ENCODE assay signal across 28 cellular contexts in genomic region chr9:81767921-81768320, GRCh38.
"Had no signal": no experiment of that assay in that cellular context is flagged by ENCODE, and none has a peak within 500 bp of the region (broad histone marks: within the 10 kb centered on the region; RNA-seq: fewer than 3 reads in every experiment).

No MANE protein-coding gene starts in this region.

- H3K36me3 ChIP-seq: colonic mucosa, esophagus muscularis mucosa, esophagus squamous epithelium, gastrocnemius medialis, gastroesophageal sphincter, heart left ventricle, heart right ventricle had no signal

- DNase-seq: colonic mucosa; cortex of kidney; dermis blood vessel endothelial cell; dorsolateral prefrontal cortex; effector CD4-positive, alpha-beta T cell; effector CD8-positive, alpha-beta T cell; effector memory CD4-positive, alpha-beta T cell; effector memory CD8-positive, alpha-beta T cell; endodermal cell; erythroblast; esophagus squamous epithelium; foreskin fibroblast; foreskin keratinocyte; foreskin melanocyte; gastrocnemius medialis; glutamatergic neuron; head of caudate nucleus; heart left ventricle; heart right ventricle had no signal

- H3K27me3 ChIP-seq: colonic mucosa, dorsolateral prefrontal cortex, esophagus muscularis mucosa, esophagus squamous epithelium, foreskin keratinocyte, gastrocnemius medialis, gastroesophageal sphincter, heart left ventricle, heart right ventricle had no signal

- H3K27ac ChIP-seq: colonic mucosa, coronary artery, dorsolateral prefrontal cortex, epithelial cell of prostate, esophagus muscularis mucosa, esophagus squamous epithelium, foreskin keratinocyte, gastrocnemius medialis, gastroesophageal sphincter, heart left ventricle, heart right ventricle had no signal

- H3K4me1 ChIP-seq: colonic mucosa, esophagus muscularis mucosa, esophagus squamous epithelium, foreskin keratinocyte, gastrocnemius medialis, gastroesophageal sphincter, heart left ventricle, heart right ventricle had no signal

- H3K9me3 ChIP-seq: colonic mucosa, esophagus muscularis mucosa, esophagus squamous epithelium, gastrocnemius medialis had no signal

- ATAC-seq: effector memory CD8-positive, alpha-beta T cell; esophagus mucosa; foreskin keratinocyte; gastrocnemius medialis; gastroesophageal sphincter; heart left ventricle; heart right ventricle had no signal

- H3K4me3 ChIP-seq: colonic mucosa, coronary artery, dorsolateral prefrontal cortex, esophagus muscularis mucosa, esophagus squamous epithelium, gastrocnemius medialis, gastroesophageal sphincter, heart left ventricle, heart right ventricle had no signal

- FAIRE-seq: colon, endometrium, endothelial cell of umbilical vein, frontal cortex had no signal
